ENCODE assay signal across 8 cellular contexts in genomic region chr11:66883021-66883968, GRCh38. TPM values are rescaled to one million over a fixed set of nuclear protein-coding genes. Genes with fewer than 3 reads are reported as not detected.
A peak's percentile ranks its signal among the peaks of the same experiment; 100 is the strongest.
DNase-seq lines count a peak whose midpoint lies in the region; ATAC-seq and TF ChIP-seq lines count a peak whose summit lies in the region.

No MANE protein-coding gene starts in this region.

- peak; percentile 50 for TF ChIP-seq CTCF in CD8-positive, alpha-beta T cell (IDR thresholded peaks at IDR 0.05)
- peak; percentile 28 to 73 (median 59) for TF ChIP-seq CTCF in Peyer's patch (IDR thresholded peaks at IDR 0.05)
- TF ChIP-seq CTCF in tibial nerve (IDR thresholded peaks at IDR 0.05): peak; percentile 63 to 78 (median 63)

- H3K9me3 Mint-ChIP-seq in CD8-positive, alpha-beta T cell: no peaks in the 10 kb centered on the region

- POLR2A ChIA-PET in CD8-positive, alpha-beta T cell (lab: Charles Lee): no interaction called here

- peaks cover 12% of the 10 kb centered on the region for H3K4me1 ChIP-seq in CD8-positive, alpha-beta T cell (ENCODE audit: insufficient read depth, low read length)
- H3K4me1 ChIP-seq in Peyer's patch (peaks cover 0 to 4% (median 0%) of the 10 kb centered on the region in 4 donors), tibial nerve (peaks cover 0 to 67% (median 31%) of the 10 kb centered on the region in 4 donors)

- no peaks in the 10 kb centered on the region for H3K27me3 ChIP-seq in CD8-positive, alpha-beta T cell (ENCODE audit: insufficient read depth, low read length)
- H3K27me3 ChIP-seq in Peyer's patch (no peaks in the 10 kb centered on the region), tibial nerve (no peaks in the 10 kb centered on the region)

- H3K4me1 Mint-ChIP-seq in CD8-positive, alpha-beta T cell (ENCODE audit: low read depth): peaks cover 16% of the 10 kb centered on the region

- H3K27ac ChIP-seq in CD8-positive, alpha-beta T cell (ENCODE audit: low read depth, low read length): no peak overlapping the region
- H3K27ac ChIP-seq in Peyer's patch (no peak overlapping the region), tibial nerve (peak overlapping the region; percentile 17 to 81 (median 73))

- H3K27ac Mint-ChIP-seq in CD8-positive, alpha-beta T cell: no peak overlapping the region

- H3K4me3 Mint-ChIP-seq in CD8-positive, alpha-beta T cell: no peak overlapping the region

- H3K27me3 Mint-ChIP-seq in CD8-positive, alpha-beta T cell (ENCODE audit: low read depth): no peaks in the 10 kb centered on the region

- H3K36me3 ChIP-seq in CD8-positive, alpha-beta T cell (ENCODE audit: insufficient read depth, low read length): no peaks in the 10 kb centered on the region
- H3K36me3 ChIP-seq in Peyer's patch (no peaks in the 10 kb centered on the region), tibial nerve (no peaks in the 10 kb centered on the region)

- TF ChIP-seq POLR2A in Peyer's patch (IDR thresholded peaks at IDR 0.05) (no peak), tibial nerve (IDR thresholded peaks at IDR 0.05) (no peak)

- CTCF ChIA-PET in CD8-positive, alpha-beta T cell (lab: Charles Lee): interaction anchor here (0.6 to 6.9 kb wide), 6 partner anchors 18 to 306 kb away, joined by 3 to 53 read pairs (median 3); no protein-coding TSS in a partner anchor

- no peak overlapping the region for H3K4me3 ChIP-seq in CD8-positive, alpha-beta T cell (ENCODE audit: low read depth, low read length)
- peak overlapping the region in 1 of 4 donors; percentile 6 for H3K4me3 ChIP-seq in Peyer's patch
- H3K4me3 ChIP-seq in tibial nerve: peak overlapping the region in 2 of 4 donors; percentile 5 to 25

- intact Hi-C loops in CD8-positive, alpha-beta T cell (cut with DNase I, micrococcal nuclease): loop anchor here (1.0 kb wide), 1 partner anchor 189 kb away; no protein-coding TSS in a partner anchor

- ATAC-seq in CD8-positive, alpha-beta T cell: peak; percentile 29
- no peak for ATAC-seq in HG02970 (IDR thresholded peaks at IDR 0.05; ENCODE audit: low FRiP score, unreplicated experiment)

- TF ChIP-seq EP300 in tibial nerve (IDR thresholded peaks at IDR 0.05): peak in 1 of 2 donors; percentile 43

- 39 to 45% methylated on average over 28 of the region's 28 CpGs for WGBS in tibial nerve, 2 donors

- DNase-seq in CD8-positive, alpha-beta T cell: peak; percentile 31 to 69 (median 57)
- DNase-seq in HS-5 (ENCODE audit: low read depth) (peak; percentile 38), Peyer's patch (peak; percentile 45 to 86 (median 83)), foreskin melanocyte (peak; percentile 39), occipital lobe (lab: John Stamatoyannopoulos, UW) (peak; percentile 79), tibial nerve (ENCODE audit: low spot score in 2 of 2) (no peak)
- peak; percentile 40 for DNase-seq in activated gamma-delta T cell treated with anti-CD3 and anti-CD28 coated beads, Interleukin-2, amount 50 U/mL, for 16 hours (ENCODE audit: low read depth)

- H3K36me3 Mint-ChIP-seq in CD8-positive, alpha-beta T cell: no peaks in the 10 kb centered on the region

- H3K9me3 ChIP-seq in CD8-positive, alpha-beta T cell (ENCODE audit: low read length): no peaks in the 10 kb centered on the region
- no peaks in the 10 kb centered on the region for H3K9me3 ChIP-seq in Peyer's patch
- no peaks in the 10 kb centered on the region for H3K9me3 ChIP-seq in tibial nerve

RNA-seq across cellular contexts. Expression of gene LRFN4, which starts 26.4 kb away (rescaled TPM):
- 1 to 10 TPM; 1.7 to 2.3 TPM for total RNA-seq in CD8-positive, alpha-beta T cell
- total RNA-seq in Peyer's patch: 1 to 10 TPM; 2.5 to 9.0 (median 4.3) TPM
- total RNA-seq in occipital lobe: 47.7 TPM
- 10 to 100 TPM in 3 of 4 donors, 1 to 10 TPM in 1; 9.4 to 17.1 (median 14.0) TPM for total RNA-seq in tibial nerve

RNA-seq across cellular contexts. Expression of gene RCE1, which starts 40.1 kb away (rescaled TPM):
- total RNA-seq in CD8-positive, alpha-beta T cell: 10 to 100 TPM; 68.9 to 72.2 TPM
- 10 to 100 TPM in 3 of 4 donors, 1 to 10 TPM in 1; 6.6 to 57.7 (median 38.0) TPM for total RNA-seq in Peyer's patch
- 12.2 TPM for total RNA-seq in occipital lobe
- 10 to 100 TPM; 18.1 to 25.8 (median 20.9) TPM for total RNA-seq in tibial nerve

Comparison
In these comparisons a context has a peak if more than half of its experiments do, and no peak if none do; other contexts are left out.
1. DNase-seq: peak in CD8-positive, alpha-beta T cell (7 of 7), HS-5 (single experiment), Peyer's patch (3 of 3), activated gamma-delta T cell treated with anti-CD3 and anti-CD28 coated beads, Interleukin-2, amount 50 U/mL, for 16 hours (single experiment), foreskin melanocyte (single experiment) and occipital lobe (single experiment); none in tibial nerve (0 of 2).
2. H3K27ac ChIP-seq: peak in tibial nerve (4 of 4); none in CD8-positive, alpha-beta T cell (single experiment) and Peyer's patch (0 of 4).
3. Peak in every context shown above with its lines, with median percentiles within 50 percentile points of each other: CTCF ChIP-seq.